Comparison of ENCODE assay signal across 19 cellular contexts in the genomic region with DNA sequence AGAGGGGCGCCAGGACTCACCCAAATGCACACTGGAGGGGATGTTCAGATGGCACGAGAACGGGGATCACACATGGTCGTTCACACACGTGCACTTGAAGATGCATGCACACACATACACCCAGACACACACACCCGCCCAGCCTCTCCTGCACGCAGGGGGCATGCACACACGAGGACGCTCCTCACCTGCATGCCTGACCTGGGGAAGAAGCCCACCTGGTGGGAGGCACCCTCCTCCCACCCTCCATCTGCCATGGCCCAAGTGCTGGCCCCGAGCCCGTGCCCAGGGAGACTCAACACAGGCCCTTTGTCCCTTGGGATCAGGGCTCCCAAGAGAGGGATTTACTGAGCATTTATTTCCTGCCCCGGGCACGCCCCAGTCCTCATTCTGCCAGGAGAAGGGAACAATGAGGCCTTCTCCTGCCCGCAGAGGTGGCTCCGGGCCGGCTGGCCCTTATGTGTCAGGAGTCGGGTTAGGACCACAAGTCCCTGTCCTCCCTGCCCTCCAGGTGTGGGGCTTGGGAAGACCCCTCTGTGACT. TPM values are rescaled to one million over a fixed set of nuclear protein-coding genes. Genes with fewer than 3 reads are reported as not detected.
DNase-seq lines count a peak whose midpoint lies in the region; ATAC-seq lines count a peak whose summit lies in the region.
"Had no signal": no experiment of that assay in that cellular context is flagged by ENCODE, and none has a peak within 500 bp of the region (broad histone marks: within the 10 kb centered on the region; RNA-seq: fewer than 3 reads in every experiment).

No MANE protein-coding gene starts in this region.

- POLR2A ChIA-PET in activated naive CD8-positive, alpha-beta T cell treated with anti-CD3 and anti-CD28 coated beads, Interleukin-2, amount 10 ng/mL, durations not matched to agents 7 days and 5 days (lab: Charles Lee), result no interaction called here
- POLR2A ChIA-PET in activated CD4-positive, alpha-beta T cell treated with anti-CD3 and anti-CD28 coated beads for 36 hours (lab: Charles Lee), result no interaction called here

- no peaks in the 10 kb centered on the region for H3K36me3 Mint-ChIP-seq in activated naive CD8-positive, alpha-beta T cell treated with anti-CD3 and anti-CD28 coated beads, Interleukin-2, amount 10 ng/mL, durations not matched to agents 7 days and 5 days
- H3K36me3 Mint-ChIP-seq in activated naive CD8-positive, alpha-beta T cell treated with anti-CD3 and anti-CD28 coated beads, Interleukin-2, amount 50 U/mL, for 24 hours (ENCODE audit: low read depth), result no peaks in the 10 kb centered on the region
- no peaks in the 10 kb centered on the region for H3K36me3 Mint-ChIP-seq in activated CD4-positive, alpha-beta T cell treated with anti-CD3 and anti-CD28 coated beads for 36 hours (ENCODE audit: low read depth)

- H3K4me1 Mint-ChIP-seq in activated naive CD8-positive, alpha-beta T cell treated with anti-CD3 and anti-CD28 coated beads, Interleukin-2, amount 10 ng/mL, durations not matched to agents 7 days and 5 days, result no peaks in the 10 kb centered on the region
- no peaks in the 10 kb centered on the region for H3K4me1 Mint-ChIP-seq in activated naive CD8-positive, alpha-beta T cell treated with anti-CD3 and anti-CD28 coated beads, Interleukin-2, amount 50 U/mL, for 24 hours
- H3K4me1 Mint-ChIP-seq in activated CD4-positive, alpha-beta T cell treated with anti-CD3 and anti-CD28 coated beads for 36 hours, result no peaks in the 10 kb centered on the region

- H3K4me3 Mint-ChIP-seq in activated naive CD8-positive, alpha-beta T cell treated with anti-CD3 and anti-CD28 coated beads, Interleukin-2, amount 10 ng/mL, durations not matched to agents 7 days and 5 days, result no peak overlapping the region
- H3K4me3 Mint-ChIP-seq in activated naive CD8-positive, alpha-beta T cell treated with anti-CD3 and anti-CD28 coated beads, Interleukin-2, amount 50 U/mL, for 24 hours, result no peak overlapping the region
- H3K4me3 Mint-ChIP-seq in activated CD4-positive, alpha-beta T cell treated with anti-CD3 and anti-CD28 coated beads for 36 hours, result no peak overlapping the region
- H3K4me3 Mint-ChIP-seq: CD4-positive, alpha-beta T cell; HFFc6 had no signal

- CTCF ChIA-PET in activated CD4-positive, alpha-beta T cell treated with anti-CD3 and anti-CD28 coated beads for 36 hours (lab: Charles Lee), result interaction anchor here (0.6 kb wide), 1 partner anchor 149 kb away, joined by 3 read pairs; no protein-coding TSS in a partner anchor

- H3K27ac Mint-ChIP-seq in activated naive CD8-positive, alpha-beta T cell treated with anti-CD3 and anti-CD28 coated beads, Interleukin-2, amount 10 ng/mL, durations not matched to agents 7 days and 5 days, result no peak overlapping the region
- H3K27ac Mint-ChIP-seq in activated naive CD8-positive, alpha-beta T cell treated with anti-CD3 and anti-CD28 coated beads, Interleukin-2, amount 50 U/mL, for 24 hours, result no peak overlapping the region
- no peak overlapping the region for H3K27ac Mint-ChIP-seq in activated CD4-positive, alpha-beta T cell treated with anti-CD3 and anti-CD28 coated beads for 36 hours
- H3K27ac Mint-ChIP-seq: CD4-positive, alpha-beta T cell; HFFc6 had no signal

- no peak for ATAC-seq in activated naive CD8-positive, alpha-beta T cell treated with anti-CD3 and anti-CD28 coated beads, Interleukin-2, amount 10 ng/mL, durations not matched to agents 7 days and 5 days (ENCODE audit: low read depth)
- ATAC-seq in activated naive CD8-positive, alpha-beta T cell treated with anti-CD3 and anti-CD28 coated beads, Interleukin-2, amount 50 U/mL, for 24 hours, result no peak
- no peak for ATAC-seq in activated CD4-positive, alpha-beta T cell treated with anti-CD3 and anti-CD28 coated beads for 36 hours

- H3K9me3 Mint-ChIP-seq in activated naive CD8-positive, alpha-beta T cell treated with anti-CD3 and anti-CD28 coated beads, Interleukin-2, amount 10 ng/mL, durations not matched to agents 7 days and 5 days, result no peaks in the 10 kb centered on the region
- H3K9me3 Mint-ChIP-seq in activated naive CD8-positive, alpha-beta T cell treated with anti-CD3 and anti-CD28 coated beads, Interleukin-2, amount 50 U/mL, for 24 hours, result no peaks in the 10 kb centered on the region
- no peaks in the 10 kb centered on the region for H3K9me3 Mint-ChIP-seq in activated CD4-positive, alpha-beta T cell treated with anti-CD3 and anti-CD28 coated beads for 36 hours (ENCODE audit: low read depth)
- H3K9me3 Mint-ChIP-seq: CD4-positive, alpha-beta T cell; HFFc6 had no signal

- intact Hi-C loops in posterior vena cava (cut with DNase I), result loop anchor here in 1 of 2 donors (5.0 kb wide), 1 partner anchor 327 kb away; no protein-coding TSS in a partner anchor
- intact Hi-C loops in activated CD4-positive, alpha-beta T cell treated with anti-CD3 and anti-CD28 coated beads for 36 hours (cut with DNase I, micrococcal nuclease), result no loop called here

- H3K27me3 Mint-ChIP-seq in activated naive CD8-positive, alpha-beta T cell treated with anti-CD3 and anti-CD28 coated beads, Interleukin-2, amount 10 ng/mL, durations not matched to agents 7 days and 5 days, result peaks cover 12% of the 10 kb centered on the region
- peaks cover 1% of the 10 kb centered on the region for H3K27me3 Mint-ChIP-seq in activated naive CD8-positive, alpha-beta T cell treated with anti-CD3 and anti-CD28 coated beads, Interleukin-2, amount 50 U/mL, for 24 hours
- H3K27me3 Mint-ChIP-seq in activated CD4-positive, alpha-beta T cell treated with anti-CD3 and anti-CD28 coated beads for 36 hours, result peaks cover 6% of the 10 kb centered on the region

- peak; percentile 22 for DNase-seq in activated naive CD8-positive, alpha-beta T cell treated with anti-CD3 and anti-CD28 coated beads, Interleukin-2, amount 10 ng/mL, durations not matched to agents 7 days and 5 days
- no peak for DNase-seq in activated naive CD8-positive, alpha-beta T cell treated with anti-CD3 and anti-CD28 coated beads, Interleukin-2, amount 50 U/mL, for 24 hours
- DNase-seq in islet precursor cell, result peak; percentile 42
- DNase-seq in posterior vena cava (ENCODE audit: low spot score), result peak; percentile 73
- no peak for DNase-seq in activated CD4-positive, alpha-beta T cell treated with anti-CD3 and anti-CD28 coated beads for 36 hours
- no peak for DNase-seq in activated CD8-positive, alpha-beta memory T cell treated with anti-CD3 and anti-CD28 coated beads for 24 hours
- no peak for DNase-seq in NCI-H446 (lab: John Stamatoyannopoulos, UW)
- DNase-seq in EL, result no peak
- DNase-seq: 8988T; BE2C; CD4-positive, alpha-beta T cell; HFFc6; MV-4-11; NCI-H1694 treated with DMSO at 0.1 percent for 48 hours; NCI-H2107; NCI-H226; NCI-H524 treated with DMSO at 0.1 percent for 48 hours; PC-9 had no signal

RNA-seq across cellular contexts. Expression of a gene that starts 2.2 kb away (rescaled TPM):
- 1 to 10 TPM; 5.6 to 6.9 TPM for total RNA-seq in activated naive CD8-positive, alpha-beta T cell treated with anti-CD3 and anti-CD28 coated beads, Interleukin-2, amount 10 ng/mL, durations not matched to agents 7 days and 5 days
- not detected for total RNA-seq in posterior vena cava
- total RNA-seq in activated CD4-positive, alpha-beta T cell treated with anti-CD3 and anti-CD28 coated beads for 36 hours, result under 1 TPM; 0.69 to 0.71 TPM
- total RNA-seq: CD4-positive, alpha-beta T cell; HFFc6; HT-29 had no signal

RNA-seq across cellular contexts. Expression of a gene that starts 15.3 kb away (rescaled TPM):
- 1 to 10 TPM; 6.7 to 8.1 TPM for total RNA-seq in activated naive CD8-positive, alpha-beta T cell treated with anti-CD3 and anti-CD28 coated beads, Interleukin-2, amount 10 ng/mL, durations not matched to agents 7 days and 5 days
- not detected for total RNA-seq in posterior vena cava
- total RNA-seq in activated CD4-positive, alpha-beta T cell treated with anti-CD3 and anti-CD28 coated beads for 36 hours, result 1 to 10 TPM in 1 of 2 experiments, under 1 TPM in 1; 0.65 to 1.2 TPM
- total RNA-seq: CD4-positive, alpha-beta T cell had no signal

RNA-seq across cellular contexts. Expression of a gene that starts 16.6 kb away (rescaled TPM):
- total RNA-seq in activated naive CD8-positive, alpha-beta T cell treated with anti-CD3 and anti-CD28 coated beads, Interleukin-2, amount 10 ng/mL, durations not matched to agents 7 days and 5 days, result not detected
- total RNA-seq in posterior vena cava, result not detected
- not detected for total RNA-seq in activated CD4-positive, alpha-beta T cell treated with anti-CD3 and anti-CD28 coated beads for 36 hours
- total RNA-seq: CD4-positive, alpha-beta T cell; HFFc6; HT-29; PC-9 had no signal

RNA-seq across cellular contexts. Expression of a gene that starts 27.5 kb away (rescaled TPM):
- under 1 TPM; 0.17 to 0.36 TPM for total RNA-seq in activated naive CD8-positive, alpha-beta T cell treated with anti-CD3 and anti-CD28 coated beads, Interleukin-2, amount 10 ng/mL, durations not matched to agents 7 days and 5 days
- not detected for total RNA-seq in posterior vena cava
- total RNA-seq in activated CD4-positive, alpha-beta T cell treated with anti-CD3 and anti-CD28 coated beads for 36 hours, result not detected
- total RNA-seq: CD4-positive, alpha-beta T cell; HFFc6 had no signal

RNA-seq across cellular contexts. Expression of a gene that starts 37.7 kb away (rescaled TPM):
- 100 to 1,000 TPM; 205 to 210 TPM for total RNA-seq in activated naive CD8-positive, alpha-beta T cell treated with anti-CD3 and anti-CD28 coated beads, Interleukin-2, amount 10 ng/mL, durations not matched to agents 7 days and 5 days
- total RNA-seq in posterior vena cava, result 100 to 1,000 TPM; 182 to 196 TPM
- 100 to 1,000 TPM; 268 to 269 TPM for total RNA-seq in activated CD4-positive, alpha-beta T cell treated with anti-CD3 and anti-CD28 coated beads for 36 hours

Comparison
In these comparisons a context has a peak if more than half of its experiments do, and no peak if none do; other contexts are left out.
1. DNase-seq: peak in activated naive CD8-positive, alpha-beta T cell treated with anti-CD3 and anti-CD28 coated beads, Interleukin-2, amount 10 ng/mL, durations not matched to agents 7 days and 5 days (single experiment), islet precursor cell (single experiment) and posterior vena cava (single experiment); none in activated naive CD8-positive, alpha-beta T cell treated with anti-CD3 and anti-CD28 coated beads, Interleukin-2, amount 50 U/mL, for 24 hours (single experiment), activated CD4-positive, alpha-beta T cell treated with anti-CD3 and anti-CD28 coated beads for 36 hours (single experiment), activated CD8-positive, alpha-beta memory T cell treated with anti-CD3 and anti-CD28 coated beads for 24 hours (single experiment), NCI-H446 (0 of 2) and EL (single experiment).